23 cellular contexts compared by ENCODE assay signal in genomic region chr6:81783893-81784292, GRCh38.
"Had no signal": no experiment of that assay in that cellular context is flagged by ENCODE, and none has a peak within 500 bp of the region (broad histone marks: within the 10 kb centered on the region; RNA-seq: fewer than 3 reads in every experiment).

No MANE protein-coding gene starts in this region.

- H3K4me3 ChIP-seq: colonic mucosa, coronary artery, dorsolateral prefrontal cortex, esophagus muscularis mucosa, esophagus squamous epithelium, gastrocnemius medialis, gastroesophageal sphincter, heart right ventricle had no signal

- H3K9me3 ChIP-seq: colonic mucosa, esophagus muscularis mucosa, esophagus squamous epithelium, gastrocnemius medialis, gastroesophageal sphincter had no signal

- H3K27ac ChIP-seq: colonic mucosa, coronary artery, dorsolateral prefrontal cortex, epithelial cell of prostate, esophagus muscularis mucosa, esophagus squamous epithelium, foreskin keratinocyte, gastrocnemius medialis, gastroesophageal sphincter, heart right ventricle had no signal

- H3K27ac Mint-ChIP-seq: dendritic cell treated with granulocyte-macrophage colony-stimulating factor and Interleukin-4, amounts not matched to agents 40 ng/mL and 50 ng/mL, for 4 days; effector memory CD8-positive, alpha-beta T cell had no signal

- H3K27me3 ChIP-seq: colonic mucosa, dorsolateral prefrontal cortex, esophagus muscularis mucosa, esophagus squamous epithelium, foreskin keratinocyte, gastrocnemius medialis, gastroesophageal sphincter, heart right ventricle had no signal

- H3K4me3 Mint-ChIP-seq: dendritic cell treated with granulocyte-macrophage colony-stimulating factor and Interleukin-4, amounts not matched to agents 40 ng/mL and 50 ng/mL, for 4 days; effector memory CD8-positive, alpha-beta T cell had no signal

- H3K36me3 ChIP-seq: colonic mucosa, esophagus muscularis mucosa, esophagus squamous epithelium, gastrocnemius medialis, gastroesophageal sphincter, heart right ventricle had no signal

- ATAC-seq: effector memory CD8-positive, alpha-beta T cell; esophagus mucosa; foreskin keratinocyte; gastrocnemius medialis; gastroesophageal sphincter; heart right ventricle had no signal

- H3K27me3 Mint-ChIP-seq: dendritic cell treated with granulocyte-macrophage colony-stimulating factor and Interleukin-4, amounts not matched to agents 40 ng/mL and 50 ng/mL, for 4 days; effector memory CD8-positive, alpha-beta T cell had no signal

- H3K9me3 Mint-ChIP-seq: effector memory CD8-positive, alpha-beta T cell had no signal

- DNase-seq: colonic mucosa; cortex of kidney; dermis blood vessel endothelial cell; dorsolateral prefrontal cortex; effector CD4-positive, alpha-beta T cell; effector CD8-positive, alpha-beta T cell; effector memory CD4-positive, alpha-beta T cell; effector memory CD8-positive, alpha-beta T cell; erythroblast; esophagus squamous epithelium; foreskin fibroblast; foreskin keratinocyte; foreskin melanocyte; gastrocnemius medialis; glutamatergic neuron; head of caudate nucleus; heart right ventricle had no signal
